Comparison of ENCODE assay signal across 1 cellular context in genomic region chr1:6347641-6348487, GRCh38.
TF ChIP-seq lines count a peak whose summit lies in the region.

No MANE protein-coding gene starts in this region.

TF ChIP-seq in HCT116, 20 proteins besides CTCF, POLR2A, EP300 and RAD21 (continued from another document):
- TF ChIP-seq CBX3 (IDR thresholded peaks at IDR 0.05; ENCODE audit: low read depth) (no peak), SP1 (IDR thresholded peaks at IDR 0.05; ENCODE audit: low read depth) (no peak)
